In the genomic region with DNA sequence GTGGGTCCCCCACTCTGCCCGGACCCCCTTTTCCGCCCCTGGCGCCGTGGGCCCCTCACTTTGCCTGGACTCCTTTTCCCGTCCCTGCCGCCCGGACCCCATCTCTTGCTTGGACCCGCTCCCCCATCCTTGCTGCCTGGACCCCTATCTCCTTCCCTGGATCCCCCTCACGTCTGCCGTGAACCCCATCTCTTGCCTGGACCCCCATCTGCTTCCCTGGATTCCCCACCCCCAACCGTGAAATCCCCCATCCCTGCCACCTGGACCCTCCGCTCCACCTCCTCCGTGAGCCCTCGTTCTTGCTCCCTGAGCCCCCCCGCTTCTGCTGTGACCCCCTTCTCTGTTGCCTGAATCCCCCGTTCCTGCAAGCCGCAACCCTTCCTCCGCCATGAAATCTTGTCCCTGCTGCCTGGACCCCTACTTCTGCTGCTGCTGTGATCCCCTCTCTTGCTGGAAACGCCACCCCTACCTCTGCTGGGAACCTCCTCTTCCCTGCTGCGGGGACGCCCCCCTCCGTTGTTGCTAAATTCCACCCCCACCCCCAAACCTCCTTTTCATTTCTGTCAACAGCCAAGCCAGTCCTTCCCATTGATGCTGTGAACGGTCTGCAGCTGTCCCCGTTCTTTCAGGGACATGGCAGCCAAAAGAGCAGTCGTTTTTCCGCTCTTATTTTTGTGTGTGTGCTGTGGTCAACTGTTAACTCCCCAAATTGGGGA, we compare ENCODE assay signal across 8 cellular contexts.
DNase-seq lines count a peak whose midpoint lies in the region; ATAC-seq and TF ChIP-seq lines count a peak whose summit lies in the region.

No MANE protein-coding gene starts in this region.

- H3K4me1 Mint-ChIP-seq in activated naive CD8-positive, alpha-beta T cell (ENCODE audit: low read depth), result peaks cover 10% of the 10 kb centered on the region

- peaks cover 3 to 39% of the 10 kb centered on the region in 2 experiments; a peak in 2 of 3 replicates for H3K36me3 ChIP-seq in HEK293 (ENCODE audit: control insufficient read depth in 2 of 2, insufficient read depth in 1 of 2, low read length in 2 of 2)

- DNase-seq in AG04449 (ENCODE audit: low read depth, low spot score), result no peak
- DNase-seq in hypothalamus (lab: John Stamatoyannopoulos, UW), result peak in 35 of 51 donors; percentile 14 to 76 (median 39)
- DNase-seq in skeletal muscle cell (ENCODE audit: low read depth), result no peak
- no peak for DNase-seq in NCI-H446 treated with DMSO at 0.1 percent for 48 hours (lab: John Stamatoyannopoulos, UW)
- DNase-seq in LoVo (ENCODE audit: low spot score), result no peak

- H3K4me1 ChIP-seq in HEK293 (ENCODE audit: control insufficient read depth, insufficient read depth, low read length), result peaks cover 10% of the 10 kb centered on the region

- H3K4me3 Mint-ChIP-seq in activated naive CD8-positive, alpha-beta T cell, result peak overlapping the region; percentile 92

- H3K9me3 ChIP-seq in HEK293 (ENCODE audit: control insufficient read depth, insufficient read depth, low read depth, low read length), result no peaks in the 10 kb centered on the region

- POLR2A ChIA-PET in AG04449 (lab: Yijun Ruan, JAX), result interaction anchor here (0.6 to 1.3 kb wide), 7 partner anchors 12 to 111 kb away, joined by 3 to 5 read pairs (median 3); partner anchors contain the start of genes CIRBP, FAM174C and NDUFS7
- POLR2A ChIA-PET in HEK293 (lab: Yijun Ruan, JAX), result interaction anchor here (0.9 to 1.3 kb wide), 3 partner anchors 16 to 86 kb away, joined by 3 to 10 read pairs (median 6); partner anchors contain the start of gene CIRBP

- H3K4me3 ChIP-seq in AG04449 (ENCODE audit: low read depth, low read length) (peak overlapping the region; percentile 81), HEK293 (ENCODE audit: low read depth, low read length) (peak overlapping the region; percentile 77), skeletal muscle cell (ENCODE audit: low read depth, low read length) (peak overlapping the region; percentile 87)

- no peaks in the 10 kb centered on the region for H3K27me3 Mint-ChIP-seq in activated naive CD8-positive, alpha-beta T cell

- peak overlapping the region; percentile 24 for H3K27ac Mint-ChIP-seq in activated naive CD8-positive, alpha-beta T cell

- ATAC-seq in HG02885 (IDR thresholded peaks at IDR 0.05; ENCODE audit: poor library complexity, unreplicated experiment), result no peak

- TF ChIP-seq CTCF in AG04449 (IDR thresholded peaks at IDR 0.05; ENCODE audit: insufficient read depth, low read length, missing control alignments) (no peak), HEK293 (tag by site-specific recombination; IDR thresholded peaks at IDR 0.05) (no peak)

- CTCF ChIA-PET in AG04449 (lab: Yijun Ruan, JAX) (no interaction called here), HEK293 (lab: Yijun Ruan, JAX) (interaction anchor here (0.5 to 1.4 kb wide), 4 partner anchors 50 to 424 kb away, joined by 3 to 5 read pairs (median 4); no protein-coding TSS in a partner anchor)

- H3K36me3 Mint-ChIP-seq in activated naive CD8-positive, alpha-beta T cell, result no peaks in the 10 kb centered on the region

- no peaks in the 10 kb centered on the region for H3K9me3 Mint-ChIP-seq in activated naive CD8-positive, alpha-beta T cell (ENCODE audit: low read depth)

- H3K27ac ChIP-seq in HEK293 (ENCODE audit: extremely low read depth, low read depth, low read length), result peak overlapping the region; percentile 66; the same call in 1 of the 2 replicates

TF ChIP-seq in HEK293, 187 proteins besides CTCF, POLR2A, EP300 and RAD21 (continues in another document):
- no peak for TF ChIP-seq TRIM28 (IDR thresholded peaks at IDR 0.05; ENCODE audit: borderline replicate concordance, low read length)
- no peak for TF ChIP-seq ZNF704 (tag by site-specific recombination; IDR thresholded peaks at IDR 0.05)
- no peak for TF ChIP-seq HOXA7 (CRISPR knock-in tag; IDR thresholded peaks at IDR 0.05; ENCODE audit: borderline replicate concordance)
- no peak for TF ChIP-seq ZNF658 (tag by site-specific recombination; IDR thresholded peaks at IDR 0.05)
- TF ChIP-seq ZNF138 (tag by site-specific recombination; IDR thresholded peaks at IDR 0.05; ENCODE audit: borderline replicate concordance), result no peak
- TF ChIP-seq, protein P1, sequence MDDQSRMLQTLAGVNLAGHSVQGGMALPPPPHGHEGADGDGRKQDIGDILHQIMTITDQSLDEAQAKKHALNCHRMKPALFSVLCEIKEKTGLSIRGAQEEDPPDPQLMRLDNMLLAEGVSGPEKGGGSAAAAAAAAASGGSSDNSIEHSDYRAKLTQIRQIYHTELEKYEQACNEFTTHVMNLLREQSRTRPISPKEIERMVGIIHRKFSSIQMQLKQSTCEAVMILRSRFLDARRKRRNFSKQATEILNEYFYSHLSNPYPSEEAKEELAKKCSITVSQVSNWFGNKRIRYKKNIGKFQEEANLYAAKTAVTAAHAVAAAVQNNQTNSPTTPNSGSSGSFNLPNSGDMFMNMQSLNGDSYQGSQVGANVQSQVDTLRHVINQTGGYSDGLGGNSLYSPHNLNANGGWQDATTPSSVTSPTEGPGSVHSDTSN (CRISPR knock-in tag; IDR thresholded peaks at IDR 0.05), result no peak
- no peak for TF ChIP-seq ZNF530 (tag by site-specific recombination; IDR thresholded peaks at IDR 0.05; ENCODE audit: low read depth)
- no peak for TF ChIP-seq KLF9 (tag by site-specific recombination; IDR thresholded peaks at IDR 0.05; ENCODE audit: low read depth)
- no peak for TF ChIP-seq SP7 (tag by site-specific recombination; IDR thresholded peaks at IDR 0.05)
- no peak for TF ChIP-seq ZNF645 (tag by site-specific recombination; IDR thresholded peaks at IDR 0.05)
- TF ChIP-seq ZNF394 (tag by site-specific recombination; IDR thresholded peaks at IDR 0.05; ENCODE audit: borderline replicate concordance), result no peak
- peak; percentile 84 for TF ChIP-seq ZNF398 (tag by site-specific recombination; IDR thresholded peaks at IDR 0.05)
- TF ChIP-seq, protein P2, sequence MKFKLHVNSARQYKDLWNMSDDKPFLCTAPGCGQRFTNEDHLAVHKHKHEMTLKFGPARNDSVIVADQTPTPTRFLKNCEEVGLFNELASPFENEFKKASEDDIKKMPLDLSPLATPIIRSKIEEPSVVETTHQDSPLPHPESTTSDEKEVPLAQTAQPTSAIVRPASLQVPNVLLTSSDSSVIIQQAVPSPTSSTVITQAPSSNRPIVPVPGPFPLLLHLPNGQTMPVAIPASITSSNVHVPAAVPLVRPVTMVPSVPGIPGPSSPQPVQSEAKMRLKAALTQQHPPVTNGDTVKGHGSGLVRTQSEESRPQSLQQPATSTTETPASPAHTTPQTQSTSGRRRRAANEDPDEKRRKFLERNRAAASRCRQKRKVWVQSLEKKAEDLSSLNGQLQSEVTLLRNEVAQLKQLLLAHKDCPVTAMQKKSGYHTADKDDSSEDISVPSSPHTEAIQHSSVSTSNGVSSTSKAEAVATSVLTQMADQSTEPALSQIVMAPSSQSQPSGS (tag by site-specific recombination; IDR thresholded peaks at IDR 0.05; ENCODE audit: low read depth), result no peak
- no peak for TF ChIP-seq ZNF501 (tag by site-specific recombination; IDR thresholded peaks at IDR 0.05)
- TF ChIP-seq ZNF133 (tag by site-specific recombination; IDR thresholded peaks at IDR 0.05), result no peak
- TF ChIP-seq KLF7 (tag by site-specific recombination; IDR thresholded peaks at IDR 0.05; ENCODE audit: borderline replicate concordance), result no peak
- TF ChIP-seq, protein P3, sequence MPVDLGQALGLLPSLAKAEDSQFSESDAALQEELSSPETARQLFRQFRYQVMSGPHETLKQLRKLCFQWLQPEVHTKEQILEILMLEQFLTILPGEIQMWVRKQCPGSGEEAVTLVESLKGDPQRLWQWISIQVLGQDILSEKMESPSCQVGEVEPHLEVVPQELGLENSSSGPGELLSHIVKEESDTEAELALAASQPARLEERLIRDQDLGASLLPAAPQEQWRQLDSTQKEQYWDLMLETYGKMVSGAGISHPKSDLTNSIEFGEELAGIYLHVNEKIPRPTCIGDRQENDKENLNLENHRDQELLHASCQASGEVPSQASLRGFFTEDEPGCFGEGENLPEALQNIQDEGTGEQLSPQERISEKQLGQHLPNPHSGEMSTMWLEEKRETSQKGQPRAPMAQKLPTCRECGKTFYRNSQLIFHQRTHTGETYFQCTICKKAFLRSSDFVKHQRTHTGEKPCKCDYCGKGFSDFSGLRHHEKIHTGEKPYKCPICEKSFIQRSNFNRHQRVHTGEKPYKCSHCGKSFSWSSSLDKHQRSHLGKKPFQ (tag by site-specific recombination; IDR thresholded peaks at IDR 0.05), result no peak

Comparison
In these comparisons a context has a peak if more than half of its experiments do, and no peak if none do; other contexts are left out.
1. DNase-seq: peak in hypothalamus (35 of 51); none in AG04449 (single experiment), skeletal muscle cell (single experiment), NCI-H446 treated with DMSO at 0.1 percent for 48 hours (single experiment) and LoVo (single experiment).
2. Peak in every context shown above with its lines, with median percentiles within 50 percentile points of each other: H3K4me3 ChIP-seq.